ENCODE assay signal across 1 cellular context in genomic region chr20:44041001-44041400, GRCh38.
TF ChIP-seq lines count a peak whose summit lies in the region.

No MANE protein-coding gene starts in this region.

TF ChIP-seq in GM23338, 12 proteins besides CTCF, POLR2A, EP300 and RAD21 (continued from another document):
- TF ChIP-seq, protein P1, sequence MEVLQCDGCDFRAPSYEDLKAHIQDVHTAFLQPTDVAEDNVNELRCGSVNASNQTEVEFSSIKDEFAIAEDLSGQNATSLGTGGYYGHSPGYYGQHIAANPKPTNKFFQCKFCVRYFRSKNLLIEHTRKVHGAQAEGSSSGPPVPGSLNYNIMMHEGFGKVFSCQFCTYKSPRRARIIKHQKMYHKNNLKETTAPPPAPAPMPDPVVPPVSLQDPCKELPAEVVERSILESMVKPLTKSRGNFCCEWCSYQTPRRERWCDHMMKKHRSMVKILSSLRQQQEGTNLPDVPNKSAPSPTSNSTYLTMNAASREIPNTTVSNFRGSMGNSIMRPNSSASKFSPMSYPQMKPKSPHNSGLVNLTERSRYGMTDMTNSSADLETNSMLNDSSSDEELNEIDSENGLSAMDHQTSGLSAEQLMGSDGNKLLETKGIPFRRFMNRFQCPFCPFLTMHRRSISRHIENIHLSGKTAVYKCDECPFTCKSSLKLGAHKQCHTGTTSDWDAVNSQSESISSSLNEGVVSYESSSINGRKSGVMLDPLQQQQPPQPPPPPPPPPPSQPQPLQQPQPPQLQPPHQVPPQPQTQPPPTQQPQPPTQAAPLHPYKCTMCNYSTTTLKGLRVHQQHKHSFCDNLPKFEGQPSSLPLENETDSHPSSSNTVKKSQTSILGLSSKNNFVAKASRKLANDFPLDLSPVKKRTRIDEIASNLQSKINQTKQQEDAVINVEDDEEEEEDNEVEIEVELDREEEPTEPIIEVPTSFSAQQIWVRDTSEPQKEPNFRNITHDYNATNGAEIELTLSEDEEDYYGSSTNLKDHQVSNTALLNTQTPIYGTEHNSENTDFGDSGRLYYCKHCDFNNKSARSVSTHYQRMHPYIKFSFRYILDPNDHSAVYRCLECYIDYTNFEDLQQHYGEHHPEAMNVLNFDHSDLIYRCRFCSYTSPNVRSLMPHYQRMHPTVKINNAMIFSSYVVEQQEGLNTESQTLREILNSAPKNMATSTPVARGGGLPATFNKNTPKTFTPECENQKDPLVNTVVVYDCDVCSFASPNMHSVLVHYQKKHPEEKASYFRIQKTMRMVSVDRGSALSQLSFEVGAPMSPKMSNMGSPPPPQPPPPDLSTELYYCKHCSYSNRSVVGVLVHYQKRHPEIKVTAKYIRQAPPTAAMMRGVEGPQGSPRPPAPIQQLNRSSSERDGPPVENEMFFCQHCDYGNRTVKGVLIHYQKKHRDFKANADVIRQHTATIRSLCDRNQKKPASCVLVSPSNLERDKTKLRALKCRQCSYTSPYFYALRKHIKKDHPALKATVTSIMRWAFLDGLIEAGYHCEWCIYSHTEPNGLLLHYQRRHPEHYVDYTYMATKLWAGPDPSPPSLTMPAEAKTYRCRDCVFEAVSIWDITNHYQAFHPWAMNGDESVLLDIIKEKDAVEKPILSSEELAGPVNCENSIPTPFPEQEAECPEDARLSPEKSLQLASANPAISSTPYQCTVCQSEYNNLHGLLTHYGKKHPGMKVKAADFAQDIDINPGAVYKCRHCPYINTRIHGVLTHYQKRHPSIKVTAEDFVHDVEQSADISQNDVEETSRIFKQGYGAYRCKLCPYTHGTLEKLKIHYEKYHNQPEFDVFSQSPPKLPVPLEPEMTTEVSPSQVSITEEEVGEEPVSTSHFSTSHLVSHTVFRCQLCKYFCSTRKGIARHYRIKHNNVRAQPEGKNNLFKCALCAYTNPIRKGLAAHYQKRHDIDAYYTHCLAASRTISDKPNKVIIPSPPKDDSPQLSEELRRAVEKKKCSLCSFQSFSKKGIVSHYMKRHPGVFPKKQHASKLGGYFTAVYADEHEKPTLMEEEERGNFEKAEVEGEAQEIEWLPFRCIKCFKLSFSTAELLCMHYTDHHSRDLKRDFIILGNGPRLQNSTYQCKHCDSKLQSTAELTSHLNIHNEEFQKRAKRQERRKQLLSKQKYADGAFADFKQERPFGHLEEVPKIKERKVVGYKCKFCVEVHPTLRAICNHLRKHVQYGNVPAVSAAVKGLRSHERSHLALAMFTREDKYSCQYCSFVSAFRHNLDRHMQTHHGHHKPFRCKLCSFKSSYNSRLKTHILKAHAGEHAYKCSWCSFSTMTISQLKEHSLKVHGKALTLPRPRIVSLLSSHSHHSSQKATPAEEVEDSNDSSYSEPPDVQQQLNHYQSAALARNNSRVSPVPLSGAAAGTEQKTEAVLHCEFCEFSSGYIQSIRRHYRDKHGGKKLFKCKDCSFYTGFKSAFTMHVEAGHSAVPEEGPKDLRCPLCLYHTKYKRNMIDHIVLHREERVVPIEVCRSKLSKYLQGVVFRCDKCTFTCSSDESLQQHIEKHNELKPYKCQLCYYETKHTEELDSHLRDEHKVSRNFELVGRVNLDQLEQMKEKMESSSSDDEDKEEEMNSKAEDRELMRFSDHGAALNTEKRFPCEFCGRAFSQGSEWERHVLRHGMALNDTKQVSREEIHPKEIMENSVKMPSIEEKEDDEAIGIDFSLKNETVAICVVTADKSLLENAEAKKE (CRISPR knock-in tag; IDR thresholded peaks at IDR 0.05): no peak
- TF ChIP-seq EZH2 (IDR thresholded peaks at IDR 0.05; ENCODE audit: low read depth, unreplicated experiment) (no peak), JUNB (IDR thresholded peaks at IDR 0.05; ENCODE audit: unreplicated experiment) (no peak), ZNF331 (CRISPR knock-in tag; IDR thresholded peaks at IDR 0.05; ENCODE audit: low read depth) (no peak)
- TF ChIP-seq, protein P2, sequence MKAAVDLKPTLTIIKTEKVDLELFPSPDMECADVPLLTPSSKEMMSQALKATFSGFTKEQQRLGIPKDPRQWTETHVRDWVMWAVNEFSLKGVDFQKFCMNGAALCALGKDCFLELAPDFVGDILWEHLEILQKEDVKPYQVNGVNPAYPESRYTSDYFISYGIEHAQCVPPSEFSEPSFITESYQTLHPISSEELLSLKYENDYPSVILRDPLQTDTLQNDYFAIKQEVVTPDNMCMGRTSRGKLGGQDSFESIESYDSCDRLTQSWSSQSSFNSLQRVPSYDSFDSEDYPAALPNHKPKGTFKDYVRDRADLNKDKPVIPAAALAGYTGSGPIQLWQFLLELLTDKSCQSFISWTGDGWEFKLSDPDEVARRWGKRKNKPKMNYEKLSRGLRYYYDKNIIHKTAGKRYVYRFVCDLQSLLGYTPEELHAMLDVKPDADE (IDR thresholded peaks at IDR 0.05): no peak
